ENCODE assay signal across 24 cellular contexts in genomic region chr6:134443009-134443408, GRCh38.
A peak's percentile ranks its signal among the peaks of the same experiment; 100 is the strongest.
DNase-seq lines count a peak whose midpoint lies in the region; ATAC-seq, FAIRE-seq and TF ChIP-seq lines count a peak whose summit lies in the region.
"Had no signal": no experiment of that assay in that cellular context is flagged by ENCODE, and none has a peak within 500 bp of the region (broad histone marks: within the 10 kb centered on the region; RNA-seq: fewer than 3 reads in every experiment).

No MANE protein-coding gene starts in this region.

- CTCF ChIA-PET in IMR-90 (lab: Yijun Ruan, JAX): no interaction called here
- CTCF ChIA-PET in K562 (lab: Yijun Ruan, JAX; ENCODE audit: low intra/inter-chr PET ratio): no interaction called here

- intact Hi-C loops in IMR-90 (cut with micrococcal nuclease): no loop called here
- intact Hi-C loops in K562 (cut with micrococcal nuclease): no loop called here
- intact Hi-C loops in left lung (cut with DNase I): no loop called here

- H3K27ac ChIP-seq in IMR-90 (ENCODE audit: insufficient read depth, low read length): no peak overlapping the region
- no peak overlapping the region for H3K27ac ChIP-seq in K562 (ENCODE audit: extremely low read depth, low read depth, low read length)
- H3K27ac ChIP-seq in left lung: no peak overlapping the region
- H3K27ac ChIP-seq: BLaER1 had no signal

- no peaks in the 10 kb centered on the region for H4K20me1 ChIP-seq in IMR-90 (ENCODE audit: insufficient read depth, low read length)
- no peaks in the 10 kb centered on the region for H4K20me1 ChIP-seq in K562 (replicated peaks; ENCODE audit: control insufficient read depth, insufficient read depth, low read length)
- H4K20me1 ChIP-seq: BLaER1 had no signal

- H3K18ac ChIP-seq in IMR-90 (ENCODE audit: low read depth, low read length): no peak overlapping the region

- H3K9ac ChIP-seq in IMR-90 (ENCODE audit: low read depth, low read length): no peak overlapping the region
- H3K9ac ChIP-seq in K562 (ENCODE audit: insufficient read depth in 1 of 2, low read depth in 2 of 2, low read length in 2 of 2): no peak overlapping the region
- H3K9ac ChIP-seq: BLaER1, SK-N-SH had no signal

- H3K9me3 ChIP-seq in IMR-90 (ENCODE audit: control insufficient read depth, insufficient read depth, low read length): no peaks in the 10 kb centered on the region
- no peaks in the 10 kb centered on the region for H3K9me3 ChIP-seq in K562 (replicated peaks; ENCODE audit: control insufficient read depth, insufficient read depth, low read depth, low read length)
- no peaks in the 10 kb centered on the region for H3K9me3 ChIP-seq in left lung
- H3K9me3 ChIP-seq: BLaER1, HAP-1, SK-N-SH had no signal

- peak; percentile 59 for FAIRE-seq in K562 (lab: Jason Lieb, UNC)
- FAIRE-seq: A204.1, D721Med had no signal

- no peak overlapping the region for H3K23ac ChIP-seq in IMR-90 (ENCODE audit: low read depth, low read length)

- H2BK120ac ChIP-seq in IMR-90 (ENCODE audit: low read depth, low read length): no peak overlapping the region

- H3K36me3 ChIP-seq in IMR-90 (ENCODE audit: control insufficient read depth, insufficient read depth, low read length) (no peaks in the 10 kb centered on the region), K562 (ENCODE audit: control insufficient read depth, insufficient read depth, low read length) (no peaks in the 10 kb centered on the region), left lung (no peaks in the 10 kb centered on the region)
- H3K36me3 ChIP-seq: BLaER1, HAP-1 had no signal

- no CpG with 5 or more reads among the region's 4 CpGs for WGBS in IMR-90 (ENCODE audit: extremely low coverage in 2 of 2, insufficient read length in 1 of 2), 2 experiments
- 11% methylated on average over 4 of the region's 4 CpGs for WGBS in K562 (ENCODE audit: insufficient coverage, low coverage, missing lambda C conversion rate)

- no peak overlapping the region for H2AK9ac ChIP-seq in IMR-90 (replicated peaks; ENCODE audit: low read depth, low read length, poor library complexity)

- TF ChIP-seq CTCF in IMR-90 (conservative IDR thresholded peaks at IDR 0.05; ENCODE audit: low read depth, low read length) (no peak), K562 (IDR thresholded peaks at IDR 0.05 in 2 of 3, conservative IDR thresholded peaks at IDR 0.05 in 1 of 3; ENCODE audit: insufficient read depth in 2 of 3, low read depth in 1 of 3, low read length in 3 of 3) (no peak), left lung (IDR thresholded peaks at IDR 0.05) (no peak), GM13977 (IDR thresholded peaks at IDR 0.05; ENCODE audit: extremely low read depth, insufficient read depth, missing control alignments) (no peak)

- ATAC-seq in IMR-90 (ENCODE audit: low read depth) (no peak), K562 (no peak), left lung (peak; percentile 10), HG02678 (IDR thresholded peaks at IDR 0.05; ENCODE audit: unreplicated experiment) (no peak), HG02852 (IDR thresholded peaks at IDR 0.05; ENCODE audit: unreplicated experiment) (no peak)
- no peak for ATAC-seq in stimulated activated naive B cell treated with anti-CD40 and anti-IgM and Interleukin-4, amounts not matched to agents 10 μg/mL and 1 μg/mL and 100 μg/mL, for 72 hours (replicated peaks)
- ATAC-seq: GM23338, PC-3 had no signal

- H3K79me2 ChIP-seq in K562 (ENCODE audit: control insufficient read depth, insufficient read depth, low read length): no peaks in the 10 kb centered on the region

- TF ChIP-seq POLR2A in IMR-90 (IDR thresholded peaks at IDR 0.05; ENCODE audit: low read depth, low read length) (no peak), K562 (conservative IDR thresholded peaks at IDR 0.05) (no peak)

- no peak overlapping the region for H4K5ac ChIP-seq in IMR-90 (ENCODE audit: low read depth, low read length)

- H3K36me3 Mint-ChIP-seq in stimulated activated naive B cell treated with anti-CD40 and anti-IgM and Interleukin-4, amounts not matched to agents 10 μg/mL and 1 μg/mL and 100 μg/mL, for 72 hours: no peaks in the 10 kb centered on the region
- H3K36me3 Mint-ChIP-seq: CD4-positive, CD25-positive, alpha-beta regulatory T cell had no signal

- H3K27me3 Mint-ChIP-seq in stimulated activated naive B cell treated with anti-CD40 and anti-IgM and Interleukin-4, amounts not matched to agents 10 μg/mL and 1 μg/mL and 100 μg/mL, for 72 hours: no peaks in the 10 kb centered on the region
- H3K27me3 Mint-ChIP-seq: CD4-positive, CD25-positive, alpha-beta regulatory T cell had no signal

- H2BK15ac ChIP-seq in IMR-90 (ENCODE audit: low read depth, low read length): peak overlapping the region; percentile 57; the same call in 1 of the 3 replicates

- dilution Hi-C loops in IMR-90 (cut with HindIII; ENCODE audit: low sequenced_read_pairs, unreplicated experiment): no loop called here

- H3K4me1 ChIP-seq in IMR-90 (ENCODE audit: control insufficient read depth, insufficient read depth, low read length): peaks cover 5% of the 10 kb centered on the region; the same call in 1 of the 2 replicates
- H3K4me1 ChIP-seq in K562 (replicated peaks in 1 of 2; ENCODE audit: control insufficient read depth in 2 of 2, insufficient read depth in 2 of 2, low read length in 2 of 2): no peaks in the 10 kb centered on the region; a peak in 1 of 5 replicates
- H3K4me1 ChIP-seq in left lung: peaks cover 5 to 11% of the 10 kb centered on the region in 2 donors
- H3K4me1 ChIP-seq: HAP-1 had no signal

- H3K4me1 Mint-ChIP-seq in stimulated activated naive B cell treated with anti-CD40 and anti-IgM and Interleukin-4, amounts not matched to agents 10 μg/mL and 1 μg/mL and 100 μg/mL, for 72 hours: peaks cover 8 to 14% of the 10 kb centered on the region in 2 donors

- H2AK5ac ChIP-seq in IMR-90 (ENCODE audit: low read depth, low read length): peak overlapping the region; percentile 64; the same call in 1 of the 2 replicates

- H3K9me3 Mint-ChIP-seq in stimulated activated naive B cell treated with anti-CD40 and anti-IgM and Interleukin-4, amounts not matched to agents 10 μg/mL and 1 μg/mL and 100 μg/mL, for 72 hours: no peaks in the 10 kb centered on the region
- H3K9me3 Mint-ChIP-seq: CD4-positive, CD25-positive, alpha-beta regulatory T cell; GM23338; HFFc6 had no signal

- H4K8ac ChIP-seq in IMR-90 (ENCODE audit: low read depth in 2 of 2, low read length in 2 of 2): no peak overlapping the region

- TF ChIP-seq RAD21 in IMR-90 (IDR thresholded peaks at IDR 0.05; ENCODE audit: low read length): no peak
- TF ChIP-seq RAD21 in K562 (CRISPR knock-in tag; conservative IDR thresholded peaks at IDR 0.05 in 1 of 2, IDR thresholded peaks at IDR 0.05 in 1 of 2): no peak

- H3K4me3 ChIP-seq in IMR-90 (ENCODE audit: insufficient read depth, low read depth, low read length): no peak overlapping the region
- no peak overlapping the region for H3K4me3 ChIP-seq in K562
- H3K4me3 ChIP-seq in left lung: no peak overlapping the region
- H3K4me3 ChIP-seq: BLaER1, GM23338, HAP-1 had no signal

- H3K79me1 ChIP-seq in IMR-90 (ENCODE audit: low read depth in 1 of 2, low read length in 2 of 2): no peaks in the 10 kb centered on the region; a peak in 1 of 4 replicates

- H2AFZ ChIP-seq in IMR-90 (replicated peaks; ENCODE audit: low read length, poor library complexity) (no peak overlapping the region), K562 (ENCODE audit: low read depth, low read length) (peak overlapping the region; percentile 34; the same call in 1 of the 2 replicates)
- H2AFZ ChIP-seq: GM23338 had no signal

- H3K4me3 Mint-ChIP-seq in stimulated activated naive B cell treated with anti-CD40 and anti-IgM and Interleukin-4, amounts not matched to agents 10 μg/mL and 1 μg/mL and 100 μg/mL, for 72 hours: no peak overlapping the region
- H3K4me3 Mint-ChIP-seq: CD4-positive, CD25-positive, alpha-beta regulatory T cell; GM23338; HFFc6 had no signal

- TF ChIP-seq EP300 in K562 (IDR thresholded peaks at IDR 0.05; ENCODE audit: low read length): no peak

- no TSS peak for BruUV-seq in IMR-90 (replicated peaks; lab: Mats Ljungman, UMichigan)
- BruUV-seq in K562 (replicated peaks; lab: Mats Ljungman, UMichigan): no TSS peak

- peak overlapping the region; percentile 68 for H3K27ac Mint-ChIP-seq in stimulated activated naive B cell treated with anti-CD40 and anti-IgM and Interleukin-4, amounts not matched to agents 10 μg/mL and 1 μg/mL and 100 μg/mL, for 72 hours
- H3K27ac Mint-ChIP-seq: GM23338, HFFc6 had no signal

- H3K27me3 ChIP-seq in IMR-90 (ENCODE audit: control insufficient read depth, insufficient read depth, low read length) (no peaks in the 10 kb centered on the region), K562 (ENCODE audit: control insufficient read depth in 2 of 2, insufficient read depth in 2 of 2, low read length in 2 of 2) (no peaks in the 10 kb centered on the region), left lung (no peaks in the 10 kb centered on the region)
- H3K27me3 ChIP-seq: BLaER1 had no signal

- H2BK5ac ChIP-seq in IMR-90 (ENCODE audit: low read depth, low read length, poor library complexity, severe bottlenecking): no peak overlapping the region

- H4K91ac ChIP-seq in IMR-90 (ENCODE audit: insufficient read depth, low read depth, low read length): no peak overlapping the region; the same call in 1 of the 2 replicates

- no peak overlapping the region for H2BK20ac ChIP-seq in IMR-90 (ENCODE audit: low read depth, low read length)

- H3K4ac ChIP-seq in IMR-90 (ENCODE audit: low read depth, low read length): no peak overlapping the region

- H3K4me2 ChIP-seq in IMR-90 (ENCODE audit: low read depth, low read length) (no peak overlapping the region), K562 (ENCODE audit: insufficient read depth, low read length) (no peak overlapping the region)
- H3K4me2 ChIP-seq: BLaER1, GM23338, SK-N-SH had no signal

- in situ Hi-C loops in IMR-90 (cut with MboI; ENCODE audit: low sequenced_read_pairs): no loop called here
- in situ Hi-C loops in K562 (cut with MboI): no loop called here
- in situ Hi-C loops in GM13977 (cut with MboI; ENCODE audit: low pct_unique_long_range_greater_than_20kb, low sequenced_read_pairs, unreplicated experiment): no loop called here

- H3K56ac ChIP-seq in IMR-90 (ENCODE audit: extremely low read depth, insufficient read depth, low read length): no peak overlapping the region

- H3K9me1 ChIP-seq in IMR-90 (ENCODE audit: insufficient read depth, low read length) (no peaks in the 10 kb centered on the region), K562 (ENCODE audit: control insufficient read depth, insufficient read depth, low read length) (no peaks in the 10 kb centered on the region)

- 0 out of 2 replicates have a peak overlapping the region, but pooled peaks have one; percentile 6 for H3K14ac ChIP-seq in IMR-90 (replicated peaks; ENCODE audit: low read depth, low read length)

- DNase-seq in IMR-90 (no peak), K562 (ENCODE audit: extremely low read depth in 1 of 4, low spot score in 3 of 4) (no peak), left lung (no peak), GM13977 (ENCODE audit: low spot score) (no peak)
- DNase-seq in stimulated activated naive B cell treated with anti-CD40 and anti-IgM and Interleukin-4, amounts not matched to agents 10 μg/mL and 1 μg/mL and 100 μg/mL, for 72 hours: no peak
- DNase-seq: CD4-positive, CD25-positive, alpha-beta regulatory T cell; HFFc6; Kasumi-1; NCI-H1092 treated with DMSO at 0.1 percent for 48 hours; NCI-H1436; NCI-H187; NCI-H2081 treated with DMSO at 0.1 percent for 48 hours; NCI-H2171 treated with DMSO at 0.1 percent for 48 hours; NCI-H524; NCI-H774; PC-3; SK-N-SH had no signal

- POLR2A ChIA-PET in IMR-90 (lab: Charles Lee; ENCODE audit: unreplicated experiment) (no interaction called here), K562 (lab: Yijun Ruan, JAX) (interaction anchor here (0.9 kb wide), 1 partner anchor 269 kb away, joined by 3 read pairs; no protein-coding TSS in a partner anchor)
